ENCODE assay signal across 13 cellular contexts in the genomic region with DNA sequence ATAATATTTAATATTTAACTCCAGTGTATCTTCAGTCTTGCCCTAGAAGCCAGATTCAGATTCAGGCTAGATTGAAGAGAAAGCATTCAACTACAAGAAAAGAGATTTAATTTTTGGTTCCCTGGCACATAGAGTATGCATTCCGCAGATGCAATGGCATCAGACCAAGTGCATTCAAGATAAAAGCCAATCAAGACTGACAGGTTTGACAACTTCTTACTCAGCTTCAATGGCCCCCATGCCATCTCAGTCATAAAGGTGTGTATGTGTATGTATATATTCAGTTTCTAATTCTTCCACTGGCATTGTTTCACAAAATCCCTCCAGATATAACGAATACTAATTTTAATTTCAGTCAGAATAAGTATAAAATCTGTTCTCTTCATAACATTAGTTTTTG.
"Had no signal": no experiment of that assay in that cellular context is flagged by ENCODE, and none has a peak within 500 bp of the region (broad histone marks: within the 10 kb centered on the region; RNA-seq: fewer than 3 reads in every experiment).

No MANE protein-coding gene starts in this region.

- H3K4me1 Mint-ChIP-seq: naive thymus-derived CD4-positive, alpha-beta T cell had no signal

- H3K4me3 Mint-ChIP-seq: naive thymus-derived CD4-positive, alpha-beta T cell; neural crest cell had no signal

- H3K36me3 ChIP-seq: esophagus squamous epithelium, right atrium auricular region, sigmoid colon had no signal

- H3K27me3 ChIP-seq: esophagus squamous epithelium, right atrium auricular region, sigmoid colon had no signal

- H3K4me3 ChIP-seq: esophagus squamous epithelium, right atrium auricular region, sigmoid colon, skin epidermis had no signal

- DNase-seq: effector memory CD4-positive, alpha-beta T cell; esophagus squamous epithelium; foreskin fibroblast; kidney; left cardiac atrium; left ventricle myocardium superior; naive thymus-derived CD4-positive, alpha-beta T cell; sigmoid colon; stimulated activated CD4-positive, alpha-beta T cell treated with anti-CD3 and anti-CD28 coated beads, Interleukin-12 subunit alpha, Interleukin-12 subunit beta, amount 100 ng/mL, for 4 hours; stimulated activated naive CD4-positive, alpha-beta T cell had no signal

- H3K9me3 ChIP-seq: esophagus squamous epithelium, right atrium auricular region, sigmoid colon had no signal

- H3K27ac Mint-ChIP-seq: naive thymus-derived CD4-positive, alpha-beta T cell had no signal

- H3K4me1 ChIP-seq: esophagus squamous epithelium, right atrium auricular region, sigmoid colon had no signal

- H3K36me3 Mint-ChIP-seq: naive thymus-derived CD4-positive, alpha-beta T cell had no signal

- H3K27ac ChIP-seq: esophagus squamous epithelium, right atrium auricular region, sigmoid colon, skin epidermis had no signal

- FAIRE-seq: kidney had no signal

- ATAC-seq: left cardiac atrium; left ventricle myocardium superior; naive thymus-derived CD4-positive, alpha-beta T cell had no signal

- H3K27me3 Mint-ChIP-seq: naive thymus-derived CD4-positive, alpha-beta T cell had no signal

- H3K9me3 Mint-ChIP-seq: neural crest cell had no signal
